Comparison of ENCODE assay signal across 8 cellular contexts in the genomic region with DNA sequence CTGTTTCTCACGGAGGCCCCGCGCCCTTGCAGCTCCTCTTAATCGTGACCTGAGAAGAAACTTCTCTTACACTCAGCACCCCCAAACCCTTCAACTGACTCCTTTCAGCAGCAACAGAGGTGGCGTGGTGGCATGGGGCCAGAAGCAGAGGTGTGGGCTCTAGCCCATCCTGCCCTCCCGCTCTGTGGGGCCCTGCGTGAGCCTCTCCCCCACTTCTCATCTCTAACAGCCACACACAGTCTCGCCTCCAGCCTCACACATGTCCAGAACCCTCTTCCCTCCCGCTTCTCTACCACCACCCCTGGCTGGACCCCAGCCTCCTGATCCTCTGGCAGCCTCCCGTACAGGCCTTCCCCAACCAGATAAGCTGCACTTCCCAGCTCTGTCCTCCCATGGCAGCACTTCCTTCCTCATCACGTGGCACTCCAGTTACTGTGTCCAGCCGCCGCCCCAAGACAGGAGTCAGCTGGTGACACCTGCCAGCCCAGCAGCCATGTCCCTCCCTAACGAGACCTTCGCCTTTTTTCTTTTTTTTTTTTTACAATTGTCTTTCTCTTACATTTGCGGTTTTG. TPM values are rescaled to one million over a fixed set of nuclear protein-coding genes. Genes with fewer than 3 reads are reported as not detected.
DNase-seq lines count a peak whose midpoint lies in the region; ATAC-seq and TF ChIP-seq lines count a peak whose summit lies in the region.

No MANE protein-coding gene starts in this region.

- CTCF ChIA-PET in Caco-2 (lab: Charles Lee) = no interaction called here
- CTCF ChIA-PET in HCT116 (lab: Charles Lee) = interaction anchor here (0.9 to 3.5 kb wide), 3 partner anchors 117 to 130 kb away, joined by 3 to 18 read pairs (median 5); no protein-coding TSS in a partner anchor

- H3K4me3 Mint-ChIP-seq in Caco-2 (ENCODE audit: unreplicated experiment) (no peak overlapping the region), T-helper 17 cell (peak overlapping the region; percentile 89), endothelial cell (ENCODE audit: unreplicated experiment) (peak overlapping the region; percentile 63)

- TF ChIP-seq RAD21 in HCT116 (IDR thresholded peaks at IDR 0.05; ENCODE audit: low read depth) = no peak

- ATAC-seq in HCT116 = peak; percentile 37; the same call in 1 of the 2 replicates
- ATAC-seq in T-helper 17 cell = no peak
- ATAC-seq in GM21737 (IDR thresholded peaks at IDR 0.05; ENCODE audit: unreplicated experiment) = no peak
- no peak for ATAC-seq in activated CD4-positive, CD25-positive, alpha-beta regulatory T cell treated with anti-CD3 and anti-CD28 coated beads, Interleukin-2, amount 50 U/mL, for 24 hours

- no peak overlapping the region for H3K4me2 ChIP-seq in HCT116 (ENCODE audit: low read length)

- H3K4me1 ChIP-seq in Caco-2 (0 out of 2 replicates have a peak, but pooled peaks cover 4% of the 10 kb centered on the region), HCT116 (ENCODE audit: control insufficient read depth in 1 of 2, insufficient read depth in 2 of 2, low read length in 2 of 2) (peaks cover 14 to 55% of the 10 kb centered on the region in 2 experiments; a peak in 3 of 4 replicates), spleen (peaks cover 59 to 100% (median 90%) of the 10 kb centered on the region in 6 donors)

- DNase-seq in Caco-2 = no peak
- no peak for DNase-seq in HCT116 (ENCODE audit: low read depth, low spot score)
- DNase-seq in T-helper 17 cell = no peak
- no peak for DNase-seq in endothelial cell (ENCODE audit: low spot score)
- DNase-seq in spleen = peak; percentile 90
- no peak for DNase-seq in NCI-H526 (lab: John Stamatoyannopoulos, UW)

- H3K36me3 ChIP-seq in Caco-2 (ENCODE audit: control insufficient read depth, insufficient read depth, low read length) (no peaks in the 10 kb centered on the region), HCT116 (ENCODE audit: control insufficient read depth in 1 of 2, insufficient read depth in 2 of 2, low read length in 2 of 2) (peaks cover 0 to 7% of the 10 kb centered on the region in 2 experiments; a peak in 2 of 4 replicates), spleen (peaks cover 0 to 11% (median 4%) of the 10 kb centered on the region in 6 donors)

- POLR2A ChIA-PET in Caco-2 (lab: Charles Lee) (no interaction called here), HCT116 (lab: Charles Lee) (no interaction called here)

- H3K4me3 ChIP-seq in Caco-2 (ENCODE audit: low read depth, low read length) (no peak overlapping the region), HCT116 (replicated peaks in 1 of 2; ENCODE audit: low read depth in 1 of 2, low read length in 2 of 2) (no peak overlapping the region), spleen (peak overlapping the region in 5 of 8 donors; percentile 5 to 54 (median 14))

- no peaks in the 10 kb centered on the region for H3K9me3 Mint-ChIP-seq in Caco-2 (ENCODE audit: unreplicated experiment)
- no peaks in the 10 kb centered on the region for H3K9me3 Mint-ChIP-seq in endothelial cell (ENCODE audit: unreplicated experiment)

- H3K27ac Mint-ChIP-seq in Caco-2 (ENCODE audit: unreplicated experiment) (peak overlapping the region; percentile 32), T-helper 17 cell (peak overlapping the region; percentile 100), endothelial cell (ENCODE audit: unreplicated experiment) (peak overlapping the region; percentile 78)

- H3K27me3 Mint-ChIP-seq in Caco-2 (ENCODE audit: insufficient read depth, unreplicated experiment) (no peaks in the 10 kb centered on the region), T-helper 17 cell (no peaks in the 10 kb centered on the region), endothelial cell (ENCODE audit: unreplicated experiment) (peaks cover 13% of the 10 kb centered on the region)

- no peaks in the 10 kb centered on the region for H3K36me3 Mint-ChIP-seq in Caco-2 (ENCODE audit: insufficient read depth, unreplicated experiment)
- no peaks in the 10 kb centered on the region for H3K36me3 Mint-ChIP-seq in T-helper 17 cell (ENCODE audit: low read depth)
- peaks cover 13% of the 10 kb centered on the region for H3K36me3 Mint-ChIP-seq in endothelial cell (ENCODE audit: low read depth, unreplicated experiment)

- H3K27me3 ChIP-seq in Caco-2 (replicated peaks; ENCODE audit: control insufficient read depth, insufficient read depth, low read length) (no peaks in the 10 kb centered on the region), HCT116 (ENCODE audit: insufficient read depth, low read length) (no peaks in the 10 kb centered on the region), spleen (replicated peaks in 1 of 7) (no peaks in the 10 kb centered on the region)

- no peaks in the 10 kb centered on the region for H3K79me2 ChIP-seq in HCT116 (ENCODE audit: insufficient read depth, low read length)

- H4K20me1 ChIP-seq in HCT116 (ENCODE audit: insufficient read depth) = no peaks in the 10 kb centered on the region

- RAD21 ChIA-PET in HCT116 (lab: Charles Lee; ENCODE audit: low non-redundant PET in 1 of 2, low total read pairs in 2 of 2, uncharacterized antibody in 2 of 2, unreplicated experiment in 2 of 2) = no interaction called here

- intact Hi-C loops in Caco-2 (cut with micrococcal nuclease; ENCODE audit: unreplicated experiment) (loop anchor here (10.0 kb wide), 1 partner anchor 77 kb away; the partner anchor contains the start of gene IL4R), HCT116 (cut with micrococcal nuclease) (loop anchor here (5.0 kb wide), 1 partner anchor 219 kb away; no protein-coding TSS in a partner anchor), spleen (cut with DNase I; ENCODE audit: low total_unique reads) (loop anchor here (10.0 kb wide), 2 partner anchors 63 to 217 kb away; no protein-coding TSS in a partner anchor)

- H3K27ac ChIP-seq in HCT116 (ENCODE audit: low read depth, low read length) (no peak overlapping the region), spleen (peak overlapping the region; percentile 79 to 94 (median 89))

- TF ChIP-seq CTCF in Caco-2 (IDR thresholded peaks at IDR 0.05; ENCODE audit: insufficient read depth in 1 of 2, low read depth in 1 of 2, low read length in 1 of 2, severe bottlenecking in 1 of 2, unreplicated experiment in 1 of 2) (no peak), HCT116 (IDR thresholded peaks at IDR 0.05 in 2 of 3, conservative IDR thresholded peaks at IDR 0.05 in 1 of 3; ENCODE audit: borderline replicate concordance in 1 of 3, insufficient read depth in 1 of 3, low read depth in 2 of 3, low read length in 2 of 3) (no peak), endothelial cell (IDR thresholded peaks at IDR 0.05; ENCODE audit: unreplicated experiment) (no peak), spleen (IDR thresholded peaks at IDR 0.05 in 8 of 11, conservative IDR thresholded peaks at IDR 0.05 in 3 of 11) (peak in 1 of 11 experiments; percentile 24)

- BruUV-seq in Caco-2 (replicated peaks; lab: Mats Ljungman, UMichigan) (no TSS peak), HCT116 (replicated peaks; lab: Mats Ljungman, UMichigan) (no TSS peak)

- H3K9ac ChIP-seq in HCT116 (ENCODE audit: low read length) = no peak overlapping the region

- 24 to 36% (median 30%) methylated on average over 16 of the region's 16 CpGs for WGBS in spleen, 5 donors

- TF ChIP-seq POLR2A in HCT116 (IDR thresholded peaks at IDR 0.05; ENCODE audit: borderline replicate concordance, extremely low read depth, insufficient read depth, insufficient read length) (no peak), spleen (IDR thresholded peaks at IDR 0.05) (no peak)

- H3K4me1 Mint-ChIP-seq in Caco-2 (ENCODE audit: low read depth, unreplicated experiment) (peaks cover 9% of the 10 kb centered on the region), T-helper 17 cell (peaks cover 54% of the 10 kb centered on the region), endothelial cell (ENCODE audit: unreplicated experiment) (peaks cover 50% of the 10 kb centered on the region)

- H3K9me2 ChIP-seq in HCT116 (ENCODE audit: insufficient read depth) = no peaks in the 10 kb centered on the region

- H3K9me3 ChIP-seq in Caco-2 = no peaks in the 10 kb centered on the region
- H3K9me3 ChIP-seq in HCT116 (ENCODE audit: control insufficient read depth in 1 of 2, insufficient read depth in 1 of 2, low read depth in 1 of 2, low read length in 2 of 2) = no peaks in the 10 kb centered on the region
- no peaks in the 10 kb centered on the region for H3K9me3 ChIP-seq in T-helper 17 cell (ENCODE audit: control insufficient read depth, low read length, poor library complexity, severe bottlenecking)
- no peaks in the 10 kb centered on the region for H3K9me3 ChIP-seq in spleen

- no peak overlapping the region for H2AFZ ChIP-seq in HCT116 (ENCODE audit: low read depth, low read length, poor library complexity, severe bottlenecking)

TF ChIP-seq in HCT116, 20 proteins besides CTCF, POLR2A, EP300 and RAD21 (continues in another document):
- no peak for TF ChIP-seq ATF3 (IDR thresholded peaks at IDR 0.05)
- no peak for TF ChIP-seq ZFX (IDR thresholded peaks at IDR 0.05)
- TF ChIP-seq ELF1 (IDR thresholded peaks at IDR 0.05; ENCODE audit: borderline replicate concordance, low read depth) = no peak
- TF ChIP-seq SIN3A (IDR thresholded peaks at IDR 0.05; ENCODE audit: low read depth) = no peak

RNA-seq across cellular contexts. Expression of gene NSMCE1, which starts 30.5 kb away (rescaled TPM):
- total RNA-seq in Caco-2 (2022) = 33.4 and 37.0 TPM in 2 replicates
- total RNA-seq in HCT116 (2021; ENCODE audit: unreplicated experiment) = 85.6 TPM
- 161 and 187 TPM in 2 replicates for polyA plus RNA-seq in HCT116 (2012)
- 10 to 100 TPM; 35.1 to 49.2 TPM for total RNA-seq in T-helper 17 cell
- total RNA-seq in endothelial cell (ENCODE audit: unreplicated experiment) = 21.0 TPM
- 10 to 100 TPM; 18.4 to 41.4 (median 31.7) TPM for total RNA-seq in spleen
- 10 to 100 TPM; 37.9 to 79.0 (median 41.4) TPM for polyA plus RNA-seq in spleen

RNA-seq across cellular contexts. Expression of gene KDM8, which starts 34.8 kb away (rescaled TPM):
- total RNA-seq in Caco-2 (2022) = 7.0 and 11.1 TPM in 2 replicates
- total RNA-seq in HCT116 (2021; ENCODE audit: unreplicated experiment) = 5.3 TPM
- 1.4 and 2.1 TPM in 2 replicates for polyA plus RNA-seq in HCT116 (2012)
- 10 to 100 TPM; 11.6 to 11.9 TPM for total RNA-seq in T-helper 17 cell
- total RNA-seq in endothelial cell (ENCODE audit: unreplicated experiment) = 5.7 TPM
- 10 to 100 TPM in 3 of 7 donors, 1 to 10 TPM in 4; 8.3 to 14.7 (median 9.8) TPM for total RNA-seq in spleen
- 10 to 100 TPM in 1 of 3 donors, 1 to 10 TPM in 2; 5.2 to 10.6 (median 7.4) TPM for polyA plus RNA-seq in spleen

Comparison
In these comparisons a context has a peak if more than half of its experiments do, and no peak if none do; other contexts are left out.
1. H3K4me3 ChIP-seq: peak in spleen (5 of 8); none in Caco-2 (single experiment) and HCT116 (0 of 2).
2. H3K27ac Mint-ChIP-seq: peak in every context shown above with its lines; median percentile 100 in T-helper 17 cell; 78 in endothelial cell; 32 in Caco-2.